10 cellular contexts compared by ENCODE assay signal in the genomic region with DNA sequence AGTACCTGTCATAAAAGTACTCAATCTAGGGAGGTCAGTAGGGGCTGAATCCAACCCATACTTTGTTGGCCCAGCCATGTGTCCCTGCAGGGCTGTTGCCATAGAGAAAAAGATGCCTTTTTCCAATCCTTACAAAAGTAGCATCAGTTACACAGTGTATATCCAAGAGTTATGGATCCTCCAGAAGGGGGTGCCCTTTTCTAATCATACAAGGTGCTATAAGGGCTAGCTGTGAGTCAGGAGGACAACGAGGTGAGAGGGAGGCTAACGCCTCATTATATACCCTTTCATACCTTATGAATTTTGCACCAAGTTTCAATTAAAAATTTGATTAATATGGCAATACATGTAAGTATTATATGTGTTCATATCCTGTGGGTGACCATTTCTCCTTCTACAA. TPM values are rescaled to one million over a fixed set of nuclear protein-coding genes. Genes with fewer than 3 reads are reported as not detected.
DNase-seq lines count a peak whose midpoint lies in the region; ATAC-seq and TF ChIP-seq lines count a peak whose summit lies in the region.
"Had no signal": no experiment of that assay in that cellular context is flagged by ENCODE, and none has a peak within 500 bp of the region (broad histone marks: within the 10 kb centered on the region; RNA-seq: fewer than 3 reads in every experiment).

No MANE protein-coding gene starts in this region.

- H3K27me3 Mint-ChIP-seq in HFFc6 (ENCODE audit: insufficient read depth), result no peaks in the 10 kb centered on the region; the same call in none of the 2 replicates
- H3K27me3 Mint-ChIP-seq in activated CD4-positive, alpha-beta memory T cell treated with anti-CD3 and anti-CD28 coated beads for 36 hours, result no peaks in the 10 kb centered on the region

- H3K27me3 ChIP-seq in WERI-Rb-1 (ENCODE audit: insufficient read depth, low read depth, severe bottlenecking), result no peaks in the 10 kb centered on the region
- H3K27me3 ChIP-seq in kidney epithelial cell (ENCODE audit: control insufficient read depth, insufficient read depth, low read length), result no peaks in the 10 kb centered on the region

- H3K4me3 ChIP-seq in WERI-Rb-1 (ENCODE audit: low read depth, low read length), result no peak overlapping the region
- no peak overlapping the region for H3K4me3 ChIP-seq in kidney epithelial cell (ENCODE audit: low read depth, low read length)

- POLR2A ChIA-PET in activated CD4-positive, alpha-beta memory T cell treated with anti-CD3 and anti-CD28 coated beads for 36 hours (lab: Charles Lee), result no interaction called here

- no peak overlapping the region for H3K27ac Mint-ChIP-seq in HFFc6
- no peak overlapping the region for H3K27ac Mint-ChIP-seq in activated CD4-positive, alpha-beta memory T cell treated with anti-CD3 and anti-CD28 coated beads for 36 hours

- no peak for ATAC-seq in GM19035 (IDR thresholded peaks at IDR 0.05; ENCODE audit: unreplicated experiment)
- ATAC-seq in HG03521 (IDR thresholded peaks at IDR 0.05; ENCODE audit: unreplicated experiment), result no peak

- no peak overlapping the region for H3K4me3 Mint-ChIP-seq in HFFc6
- H3K4me3 Mint-ChIP-seq in activated CD4-positive, alpha-beta memory T cell treated with anti-CD3 and anti-CD28 coated beads for 36 hours, result no peak overlapping the region

- H3K9me3 Mint-ChIP-seq in HFFc6, result no peaks in the 10 kb centered on the region
- H3K9me3 Mint-ChIP-seq in activated CD4-positive, alpha-beta memory T cell treated with anti-CD3 and anti-CD28 coated beads for 36 hours, result no peaks in the 10 kb centered on the region

- no peaks in the 10 kb centered on the region for H3K36me3 Mint-ChIP-seq in HFFc6 (ENCODE audit: low read depth)
- no peaks in the 10 kb centered on the region for H3K36me3 Mint-ChIP-seq in activated CD4-positive, alpha-beta memory T cell treated with anti-CD3 and anti-CD28 coated beads for 36 hours

- H3K27ac ChIP-seq in WERI-Rb-1, result no peak overlapping the region
- H3K27ac ChIP-seq: HL-60 had no signal

- TF ChIP-seq CTCF in HFFc6 (IDR thresholded peaks at IDR 0.05), result peak; percentile 71
- peak; percentile 20 for TF ChIP-seq CTCF in WERI-Rb-1 (IDR thresholded peaks at IDR 0.05; ENCODE audit: low read depth, low read length)
- peak; percentile 24 for TF ChIP-seq CTCF in kidney epithelial cell (IDR thresholded peaks at IDR 0.05; ENCODE audit: insufficient read depth, low read length, poor library complexity, severe bottlenecking)

- H3K36me3 ChIP-seq in WERI-Rb-1 (peaks cover under 1% of the 10 kb centered on the region), kidney epithelial cell (ENCODE audit: control insufficient read depth, insufficient read depth, low read length) (no peaks in the 10 kb centered on the region)

- peaks cover 11% of the 10 kb centered on the region for H3K4me1 Mint-ChIP-seq in HFFc6 (ENCODE audit: low read depth)
- H3K4me1 Mint-ChIP-seq in activated CD4-positive, alpha-beta memory T cell treated with anti-CD3 and anti-CD28 coated beads for 36 hours (ENCODE audit: low read depth), result peaks cover 22% of the 10 kb centered on the region

- H3K9me3 ChIP-seq in WERI-Rb-1 (ENCODE audit: severe bottlenecking), result no peaks in the 10 kb centered on the region

- DNase-seq in G401 (ENCODE audit: low spot score) (peak; percentile 62), HFFc6 (no peak), WERI-Rb-1 (no peak), kidney epithelial cell (ENCODE audit: low read depth) (no peak), dedifferentiated amniotic fluid mesenchymal stem cell (ENCODE audit: extremely low spot score) (no peak)
- DNase-seq in activated CD4-positive, alpha-beta memory T cell treated with anti-CD3 and anti-CD28 coated beads for 36 hours, result no peak
- DNase-seq: amygdala had no signal

- CTCF ChIA-PET in activated CD4-positive, alpha-beta memory T cell treated with anti-CD3 and anti-CD28 coated beads for 36 hours (lab: Charles Lee), result interaction anchor here (1.0 kb wide), 2 partner anchors 89 to 234 kb away, joined by 3 to 4 read pairs; no protein-coding TSS in a partner anchor

- intact Hi-C loops in activated CD4-positive, alpha-beta memory T cell treated with anti-CD3 and anti-CD28 coated beads for 36 hours (cut with micrococcal nuclease), result loop anchor here (1.0 kb wide), 2 partner anchors 125 to 237 kb away; no protein-coding TSS in a partner anchor

- in situ Hi-C loops in G401 (cut with HindIII; ENCODE audit: low sequenced_read_pairs), result no loop called here

RNA-seq across cellular contexts. Expression of a gene that starts 4.8 kb away (rescaled TPM):
- 1.8 and 3.3 TPM in 2 replicates for total RNA-seq in G401 (2014; rRNA removed; shearing (Covaris generic))
- 1 to 10 TPM; 1.3 to 2.8 (median 1.7) TPM for total RNA-seq in HFFc6 (2021; fragmentation: NEBNext Ultra II Directional; extraction: Animal tissue kit (Norgen Biotek cat#: 25700))
- total RNA-seq in kidney epithelial cell, result 2.7 and 3.2 TPM in 2 replicates
- total RNA-seq in activated CD4-positive, alpha-beta memory T cell treated with anti-CD3 and anti-CD28 coated beads for 36 hours, result under 1 TPM; 0.68 to 0.69 TPM

RNA-seq across cellular contexts. Expression of a gene that starts 4.9 kb away (rescaled TPM):
- 12.2 and 16.4 TPM in 2 replicates for total RNA-seq in G401 (2014; rRNA removed; shearing (Covaris generic))
- total RNA-seq in HFFc6 (2021; fragmentation: NEBNext Ultra II Directional; extraction: Animal tissue kit (Norgen Biotek cat#: 25700)), result 1 to 10 TPM; 3.3 to 6.6 (median 5.0) TPM
- 2.7 and 6.3 TPM in 2 replicates for total RNA-seq in kidney epithelial cell
- 10 to 100 TPM; 14.5 to 15.9 TPM for total RNA-seq in activated CD4-positive, alpha-beta memory T cell treated with anti-CD3 and anti-CD28 coated beads for 36 hours

Comparison
In these comparisons a context has a peak if more than half of its experiments do, and no peak if none do; other contexts are left out.
1. CTCF ChIP-seq: peak in every context shown above with its lines; median percentile 71 in HFFc6; 24 in kidney epithelial cell; 20 in WERI-Rb-1.